In the genomic region with DNA sequence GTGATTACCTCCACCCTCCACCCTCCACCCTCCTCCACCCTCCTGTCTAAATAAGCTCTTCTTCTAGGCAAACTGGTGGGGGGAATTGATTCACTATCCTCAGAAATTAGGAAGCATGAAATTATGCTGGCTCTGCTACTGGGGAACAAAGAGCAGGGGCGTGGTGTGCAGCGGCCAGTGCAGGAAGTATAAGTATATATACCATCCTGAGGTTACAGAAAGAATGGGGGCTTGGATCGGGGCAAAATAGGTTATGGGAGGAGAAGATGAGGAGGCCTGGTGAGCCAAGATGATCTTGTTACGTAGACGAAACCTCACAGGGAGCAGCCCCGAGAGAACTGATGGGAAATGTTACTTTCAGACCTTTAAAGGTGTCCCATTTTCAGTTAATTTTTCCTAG, we compare ENCODE assay signal across 15 cellular contexts. TPM values are rescaled to one million over a fixed set of nuclear protein-coding genes. Genes with fewer than 3 reads are reported as not detected.
DNase-seq lines count a peak whose midpoint lies in the region; ATAC-seq and TF ChIP-seq lines count a peak whose summit lies in the region.
"Had no signal": no experiment of that assay in that cellular context is flagged by ENCODE, and none has a peak within 500 bp of the region (broad histone marks: within the 10 kb centered on the region; RNA-seq: fewer than 3 reads in every experiment).

No MANE protein-coding gene starts in this region.

- peak; percentile 6 for DNase-seq in H7
- DNase-seq in MV-4-11 (lab: John Stamatoyannopoulos, UW) = peak; percentile 15
- no peak for DNase-seq in neural crest cell (ENCODE audit: low read depth, low spot score)
- DNase-seq in anterior cingulate cortex (lab: John Stamatoyannopoulos, UW) = no peak
- no peak for DNase-seq in NCI-H446 (lab: John Stamatoyannopoulos, UW)
- no peak for DNase-seq in SHP77 (lab: John Stamatoyannopoulos, UW)
- DNase-seq: activated effector memory CD4-positive, alpha-beta T cell treated with anti-CD3 and anti-CD28 coated beads, Interleukin-2, amount 50 U/mL, for 16 hours; CD4-positive, CD25-positive, alpha-beta regulatory T cell; kidney; NCI-H226; right cardiac atrium; stimulated activated CD4-positive, alpha-beta T cell treated with anti-CD3 and anti-CD28 coated beads, Interleukin-4, amount 100 ng/mL, for 4 hours; stimulated activated naive CD4-positive, alpha-beta T cell had no signal

- ATAC-seq in GM21576 (IDR thresholded peaks at IDR 0.05; ENCODE audit: unreplicated experiment) = no peak
- ATAC-seq: right cardiac atrium had no signal

- TF ChIP-seq CTCF in brain (conservative IDR thresholded peaks at IDR 0.05) (no peak), neural crest cell (conservative IDR thresholded peaks at IDR 0.05) (no peak)

- H3K4me3 Mint-ChIP-seq in brain (peak overlapping the region in 1 of 5 experiments; percentile 12), neural crest cell (no peak overlapping the region)
- H3K4me3 Mint-ChIP-seq: CD4-positive, CD25-positive, alpha-beta regulatory T cell had no signal

- H3K36me3 Mint-ChIP-seq in brain (no peaks in the 10 kb centered on the region), neural crest cell (ENCODE audit: low read depth) (no peaks in the 10 kb centered on the region)
- H3K36me3 Mint-ChIP-seq: CD4-positive, CD25-positive, alpha-beta regulatory T cell had no signal

- peak overlapping the region; percentile 64 to 91 (median 80) for H3K27ac Mint-ChIP-seq in brain
- peak overlapping the region; percentile 85 for H3K27ac Mint-ChIP-seq in neural crest cell (ENCODE audit: unreplicated experiment)

- H3K9me3 Mint-ChIP-seq in brain (peaks cover 0 to 13% (median 5%) of the 10 kb centered on the region in 5 experiments), neural crest cell (no peaks in the 10 kb centered on the region)
- H3K9me3 Mint-ChIP-seq: CD4-positive, CD25-positive, alpha-beta regulatory T cell had no signal

- peaks cover 60% of the 10 kb centered on the region for H3K4me1 Mint-ChIP-seq in brain
- H3K4me1 Mint-ChIP-seq in neural crest cell = peaks cover 57% of the 10 kb centered on the region

- no peak overlapping the region for H3K4me3 ChIP-seq in H7 (ENCODE audit: insufficient read depth, low read depth, low read length)

- H3K27me3 ChIP-seq in H7 (ENCODE audit: control insufficient read depth, insufficient read depth, low read length) = no peaks in the 10 kb centered on the region

- H3K36me3 ChIP-seq in H7 (replicated peaks; ENCODE audit: control insufficient read depth, insufficient read depth, low read length) = no peaks in the 10 kb centered on the region

- no peaks in the 10 kb centered on the region for H3K27me3 Mint-ChIP-seq in brain
- H3K27me3 Mint-ChIP-seq in neural crest cell (ENCODE audit: low read depth) = no peaks in the 10 kb centered on the region
- H3K27me3 Mint-ChIP-seq: CD4-positive, CD25-positive, alpha-beta regulatory T cell had no signal

RNA-seq across cellular contexts. Expression of a gene that starts 49.1 kb away (rescaled TPM):
- 25.2 and 30.7 TPM in 2 replicates for total RNA-seq in H7 (2014; rRNA removed; shearing (Covaris generic))
- polyA plus RNA-seq in brain (ENCODE audit: insufficient read depth, low read depth, low replicate concordance) = 51.0 TPM
- total RNA-seq in neural crest cell = 39.4 and 42.2 TPM in 2 replicates

Comparison
In these comparisons a context has a peak if more than half of its experiments do, and no peak if none do; other contexts are left out.
1. DNase-seq: peak in H7 (single experiment) and MV-4-11 (single experiment); none in neural crest cell (single experiment), anterior cingulate cortex (0 of 58), NCI-H446 (0 of 2) and SHP77 (0 of 2).